In the genomic region with DNA sequence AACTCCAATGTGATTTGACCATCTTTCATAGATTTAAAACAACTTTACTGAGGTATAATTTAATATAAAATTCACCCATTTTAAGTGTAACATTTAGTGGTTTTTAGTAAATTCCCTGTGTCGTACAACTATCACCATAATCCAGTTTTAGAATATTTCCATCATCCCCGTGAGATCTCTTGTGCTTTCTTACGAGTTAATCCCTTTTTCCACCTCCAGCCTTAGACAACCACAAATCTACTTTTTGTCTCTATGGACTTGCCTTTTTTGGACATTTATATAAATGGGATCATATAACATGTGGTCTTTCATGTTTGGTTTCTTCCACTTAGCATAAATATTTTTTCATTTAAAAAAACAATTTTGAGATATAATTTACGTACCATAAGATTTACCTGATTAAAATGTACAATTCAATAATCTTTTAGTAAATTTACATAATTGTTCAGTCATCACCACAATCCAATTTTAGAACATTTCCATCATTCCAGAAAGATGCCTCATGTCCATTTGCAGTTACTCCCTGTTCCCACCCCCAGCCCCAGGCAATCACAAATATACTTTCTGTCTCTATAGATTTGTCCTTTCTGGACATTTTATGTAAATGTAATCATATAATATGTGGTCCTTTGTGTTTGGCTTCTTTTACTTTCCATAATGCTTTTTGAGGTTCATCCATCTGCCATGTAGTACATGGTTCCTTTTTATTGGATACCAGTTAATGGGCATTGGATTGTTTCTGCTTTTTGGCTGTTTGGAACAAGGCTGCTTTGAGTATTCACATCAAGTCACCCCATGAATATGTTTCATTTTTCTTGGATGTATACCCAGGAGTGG, we compare ENCODE assay signal across 1 cellular context.
TF ChIP-seq lines count a peak whose summit lies in the region.

No MANE protein-coding gene starts in this region.

TF ChIP-seq in A549, 52 proteins besides CTCF, POLR2A, EP300 and RAD21 (continued from another document):
- TF ChIP-seq, protein P1, sequence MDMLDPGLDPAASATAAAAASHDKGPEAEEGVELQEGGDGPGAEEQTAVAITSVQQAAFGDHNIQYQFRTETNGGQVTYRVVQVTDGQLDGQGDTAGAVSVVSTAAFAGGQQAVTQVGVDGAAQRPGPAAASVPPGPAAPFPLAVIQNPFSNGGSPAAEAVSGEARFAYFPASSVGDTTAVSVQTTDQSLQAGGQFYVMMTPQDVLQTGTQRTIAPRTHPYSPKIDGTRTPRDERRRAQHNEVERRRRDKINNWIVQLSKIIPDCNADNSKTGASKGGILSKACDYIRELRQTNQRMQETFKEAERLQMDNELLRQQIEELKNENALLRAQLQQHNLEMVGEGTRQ (IDR thresholded peaks at IDR 0.05) = no peak
- TF ChIP-seq NR3C1 (IDR thresholded peaks at IDR 0.05) (no peak), ZC3H11A (IDR thresholded peaks at IDR 0.05) (no peak), SREBF2 (IDR thresholded peaks at IDR 0.05) (no peak), HEYL (CRISPR knock-in tag; IDR thresholded peaks at IDR 0.05) (no peak), ZNF302 (CRISPR knock-in tag; IDR thresholded peaks at IDR 0.05) (no peak), FOXS1 (CRISPR knock-in tag; IDR thresholded peaks at IDR 0.05) (no peak), KDM5A (IDR thresholded peaks at IDR 0.05) (no peak), JUN (IDR thresholded peaks at IDR 0.05) (no peak), JUNB (IDR thresholded peaks at IDR 0.05) (no peak)
- TF ChIP-seq, protein P2, sequence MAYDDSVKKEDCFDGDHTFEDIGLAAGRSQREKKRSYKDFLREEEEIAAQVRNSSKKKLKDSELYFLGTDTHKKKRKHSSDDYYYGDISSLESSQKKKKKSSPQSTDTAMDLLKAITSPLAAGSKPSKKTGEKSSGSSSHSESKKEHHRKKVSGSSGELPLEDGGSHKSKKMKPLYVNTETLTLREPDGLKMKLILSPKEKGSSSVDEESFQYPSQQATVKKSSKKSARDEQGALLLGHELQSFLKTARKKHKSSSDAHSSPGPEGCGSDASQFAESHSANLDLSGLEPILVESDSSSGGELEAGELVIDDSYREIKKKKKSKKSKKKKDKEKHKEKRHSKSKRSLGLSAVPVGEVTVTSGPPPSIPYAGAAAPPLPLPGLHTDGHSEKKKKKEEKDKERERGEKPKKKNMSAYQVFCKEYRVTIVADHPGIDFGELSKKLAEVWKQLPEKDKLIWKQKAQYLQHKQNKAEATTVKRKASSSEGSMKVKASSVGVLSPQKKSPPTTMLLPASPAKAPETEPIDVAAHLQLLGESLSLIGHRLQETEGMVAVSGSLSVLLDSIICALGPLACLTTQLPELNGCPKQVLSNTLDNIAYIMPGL (CRISPR knock-in tag; IDR thresholded peaks at IDR 0.05; ENCODE audit: borderline replicate concordance) = no peak
